Comparison of ENCODE assay signal across 16 cellular contexts in the genomic region with DNA sequence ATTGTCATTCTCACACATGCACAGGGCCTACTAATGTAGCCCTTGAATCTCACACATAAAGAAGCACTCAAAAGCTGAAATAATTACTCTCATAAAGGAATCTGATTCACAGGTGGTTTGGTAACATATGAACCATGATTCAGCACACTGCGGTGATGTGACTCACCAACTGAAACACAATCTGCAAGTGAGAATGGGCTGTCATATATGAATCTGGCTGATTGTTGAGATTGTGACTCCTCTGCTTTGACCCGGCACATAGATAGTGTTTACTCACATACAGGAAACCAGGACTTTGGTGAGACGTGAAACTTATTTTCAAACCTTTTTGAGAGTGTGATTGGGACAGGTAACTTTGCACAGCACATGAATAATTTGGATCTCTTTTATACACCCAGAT. TPM values are rescaled to one million over a fixed set of nuclear protein-coding genes. Genes with fewer than 3 reads are reported as not detected.
DNase-seq lines count a peak whose midpoint lies in the region; ATAC-seq, FAIRE-seq and TF ChIP-seq lines count a peak whose summit lies in the region.
"Not testable (repeated sequence)": the region's sequence is repeated elsewhere in the genome, so short reads cannot be mapped to it uniquely, and the experiment has no call there.
"Had no signal": no experiment of that assay in that cellular context is flagged by ENCODE, and none has a peak within 500 bp of the region (broad histone marks: within the 10 kb centered on the region; RNA-seq: fewer than 3 reads in every experiment).

No MANE protein-coding gene starts in this region.

- H3K4me3 Mint-ChIP-seq in activated CD8-positive, alpha-beta memory T cell treated with anti-CD3 and anti-CD28 coated beads, Interleukin-2, amount 10 ng/mL, durations not matched to agents 7 days and 5 days = not testable (repeated sequence)

- not testable (repeated sequence) for H3K4me1 Mint-ChIP-seq in activated CD8-positive, alpha-beta memory T cell treated with anti-CD3 and anti-CD28 coated beads, Interleukin-2, amount 10 ng/mL, durations not matched to agents 7 days and 5 days

- not testable (repeated sequence) for H3K27ac Mint-ChIP-seq in activated CD8-positive, alpha-beta memory T cell treated with anti-CD3 and anti-CD28 coated beads, Interleukin-2, amount 10 ng/mL, durations not matched to agents 7 days and 5 days

- H3K9me3 Mint-ChIP-seq in activated CD8-positive, alpha-beta memory T cell treated with anti-CD3 and anti-CD28 coated beads, Interleukin-2, amount 10 ng/mL, durations not matched to agents 7 days and 5 days (ENCODE audit: low read depth) = not testable (repeated sequence)

- TF ChIP-seq RAD21 in A549 (conservative IDR thresholded peaks at IDR 0.05 in 1 of 2, IDR thresholded peaks at IDR 0.05 in 1 of 2) = not testable (repeated sequence)

- H3K27me3 Mint-ChIP-seq in activated CD8-positive, alpha-beta memory T cell treated with anti-CD3 and anti-CD28 coated beads, Interleukin-2, amount 10 ng/mL, durations not matched to agents 7 days and 5 days = not testable (repeated sequence)

- not testable (repeated sequence) for H3K4me3 ChIP-seq in A549, gastrocnemius medialis

- not testable (repeated sequence) for H3K9me3 ChIP-seq in A549, gastrocnemius medialis

- not testable (repeated sequence) for FAIRE-seq in A549 (lab: Jason Lieb, UNC)

- ATAC-seq in A549 (peak; percentile 81 to 86; a peak in 5 of 6 replicates), GM19397 (IDR thresholded peaks at IDR 0.05; ENCODE audit: unreplicated experiment) (peak; percentile 68), HG02588 (IDR thresholded peaks at IDR 0.05; ENCODE audit: unreplicated experiment) (peak; percentile 82), HG02981 (IDR thresholded peaks at IDR 0.05; ENCODE audit: unreplicated experiment) (peak; percentile 70), HG03439 (IDR thresholded peaks at IDR 0.05; ENCODE audit: unreplicated experiment) (peak; percentile 92), HG03565 (IDR thresholded peaks at IDR 0.05; ENCODE audit: unreplicated experiment) (peak; percentile 89), gastrocnemius medialis (peak; percentile 52 to 59)
- ATAC-seq in activated CD8-positive, alpha-beta memory T cell treated with anti-CD3 and anti-CD28 coated beads, Interleukin-2, amount 10 ng/mL, durations not matched to agents 7 days and 5 days = peak; percentile 16

- TF ChIP-seq EP300 in A549 (IDR thresholded peaks at IDR 0.05) = not testable (repeated sequence)

- not testable (repeated sequence) for H3K36me3 ChIP-seq in gastrocnemius medialis

- not testable (repeated sequence) for H3K27ac ChIP-seq in A549, gastrocnemius medialis

- not testable (repeated sequence) for TF ChIP-seq CTCF in A549 (IDR thresholded peaks at IDR 0.05); gastrocnemius medialis (IDR thresholded peaks at IDR 0.05 in 4 of 5, conservative IDR thresholded peaks at IDR 0.05 in 1 of 5)

- CTCF ChIA-PET in A549 (lab: Yijun Ruan, JAX); activated CD8-positive, alpha-beta memory T cell treated with anti-CD3 and anti-CD28 coated beads, Interleukin-2, amount 10 ng/mL, durations not matched to agents 7 days and 5 days (lab: Charles Lee): not testable (repeated sequence)

- in situ Hi-C loops in gastrocnemius medialis (cut with MboI; ENCODE audit: low sequenced_read_pairs in 4 of 4) = not testable (repeated sequence)

- H3K4me2 ChIP-seq in A549 = not testable (repeated sequence)

- not testable (repeated sequence) for H3K4me1 ChIP-seq in A549, gastrocnemius medialis

- POLR2A ChIA-PET in A549 (lab: Yijun Ruan, JAX) = not testable (repeated sequence)

- intact Hi-C loops in gastrocnemius medialis (cut with DNase I; ENCODE audit: low total_unique reads) = not testable (repeated sequence)

- DNase-seq in A549 (ENCODE audit: low read depth in 1 of 2, low spot score in 1 of 2); activated CD8-positive, alpha-beta memory T cell treated with anti-CD3 and anti-CD28 coated beads, Interleukin-2, amount 10 ng/mL, durations not matched to agents 7 days and 5 days; gastrocnemius medialis: not testable (repeated sequence)

- H3K36me3 Mint-ChIP-seq in activated CD8-positive, alpha-beta memory T cell treated with anti-CD3 and anti-CD28 coated beads, Interleukin-2, amount 10 ng/mL, durations not matched to agents 7 days and 5 days = not testable (repeated sequence)

- not testable (repeated sequence) for H3K27me3 ChIP-seq in gastrocnemius medialis

- WGBS in A549 (ENCODE audit: missing lambda C conversion rate) = no CpG with 5 or more reads among the region's 3 CpGs

- not testable (repeated sequence) for TF ChIP-seq POLR2A in A549 (IDR thresholded peaks at IDR 0.05; ENCODE audit: low read length); gastrocnemius medialis (IDR thresholded peaks at IDR 0.05)

RNA-seq across cellular contexts. Expression of a gene that starts 7.8 kb away (rescaled TPM):
- polyA plus RNA-seq in A549 (2011; rRNA removed) (not detected in 2 replicates), A549 (2017; fragmentation: RNase III; extraction: RNeasy Plus Mini Kit Qiagen cat#74134 plus additional on column Dnase treatment) (not detected in 3 replicates)
- polyA plus RNA-seq in A549 (2012; cell fraction: cytosol; rRNA removed) = not detected in 2 replicates
- polyA plus RNA-seq in A549 (2012; cell fraction: nucleus; rRNA removed) = not detected in 2 replicates
- not detected in 2 replicates for polyA minus RNA-seq in A549 (2011; rRNA and poly(A)+ RNA removed)
- not detected for total RNA-seq in activated CD8-positive, alpha-beta memory T cell treated with anti-CD3 and anti-CD28 coated beads, Interleukin-2, amount 10 ng/mL, durations not matched to agents 7 days and 5 days
- not detected for total RNA-seq in gastrocnemius medialis
- total RNA-seq: CD8-positive, alpha-beta memory T cell; GM12878; PC-3; Right ventricle myocardium inferior; SJCRH30; T-helper 17 cell had no signal
- polyA plus RNA-seq: CD14-positive monocyte; CD8-positive, alpha-beta memory T cell; GM12878; IgD-negative memory B cell had no signal

Comparison
In these comparisons a context has a peak if more than half of its experiments do, and no peak if none do; other contexts are left out.
1. ATAC-seq: peak in every context shown above with its lines; median percentile 92 in HG03439; 89 in HG03565; 84 in A549; 82 in HG02588; 70 in HG02981; 68 in GM19397; 56 in gastrocnemius medialis; 16 in activated CD8-positive, alpha-beta memory T cell treated with anti-CD3 and anti-CD28 coated beads, Interleukin-2, amount 10 ng/mL, durations not matched to agents 7 days and 5 days.